ENCODE assay signal across 30 cellular contexts in the genomic region with DNA sequence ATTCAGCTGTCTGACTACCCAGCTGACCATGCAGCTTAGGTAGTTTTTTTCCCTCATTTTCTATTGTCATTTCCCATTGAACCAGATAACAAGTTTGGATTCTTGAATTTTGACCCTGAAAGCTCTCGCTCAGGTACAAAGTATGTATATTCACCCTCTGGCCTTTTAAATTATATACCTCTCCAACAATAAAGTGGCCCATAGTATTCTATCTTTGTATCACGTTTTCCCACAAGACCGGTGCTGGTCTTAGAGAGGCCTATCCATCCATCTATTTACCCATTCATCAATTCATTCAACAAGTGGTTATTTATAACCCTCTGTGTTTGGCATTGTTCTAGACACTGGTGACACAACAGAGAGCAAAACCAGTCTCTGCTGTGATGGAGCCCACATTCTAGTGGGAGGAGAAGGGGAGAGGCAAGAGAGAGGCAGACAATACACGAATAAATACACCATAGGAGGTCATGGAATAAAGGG. TPM values are rescaled to one million over a fixed set of nuclear protein-coding genes. Genes with fewer than 3 reads are reported as not detected.
"Had no signal": no experiment of that assay in that cellular context is flagged by ENCODE, and none has a peak within 500 bp of the region (broad histone marks: within the 10 kb centered on the region; RNA-seq: fewer than 3 reads in every experiment).

No MANE protein-coding gene starts in this region.

- H3K4me3 Mint-ChIP-seq: naive thymus-derived CD8-positive, alpha-beta T cell; nephron progenitor cell; stimulated activated naive CD8-positive, alpha-beta T cell treated with anti-CD3 and anti-CD28 coated beads, Interleukin-15, amount 100 ng/mL, for 72 hours had no signal

- H3K4me1 Mint-ChIP-seq: naive thymus-derived CD8-positive, alpha-beta T cell; stimulated activated naive CD8-positive, alpha-beta T cell treated with anti-CD3 and anti-CD28 coated beads, Interleukin-15, amount 100 ng/mL, for 72 hours had no signal

- H3K36me3 ChIP-seq: gastrocnemius medialis, lower lobe of right lung, suprapubic skin, transverse colon, upper lobe of right lung, uterus had no signal

- H3K36me3 Mint-ChIP-seq: naive thymus-derived CD8-positive, alpha-beta T cell had no signal

- H3K4me3 ChIP-seq: coronary artery, gastrocnemius medialis, lower lobe of right lung, smooth muscle cell, suprapubic skin, transverse colon, upper lobe of right lung, uterus had no signal

- H3K27me3 ChIP-seq: gastrocnemius medialis, suprapubic skin, transverse colon, upper lobe of right lung, uterus had no signal

- H3K9me3 ChIP-seq: gastrocnemius medialis, lower lobe of right lung, suprapubic skin, transverse colon, upper lobe of right lung, uterus had no signal

- DNase-seq: dermis blood vessel endothelial cell; foreskin fibroblast; gastrocnemius medialis; head of caudate nucleus; left ventricle myocardium superior; lower lobe of right lung; naive thymus-derived CD8-positive, alpha-beta T cell; nephron progenitor cell; posterior cingulate gyrus; retina; stimulated activated CD4-positive, alpha-beta T cell treated with anti-CD3 and anti-CD28 coated beads, Interleukin-12 subunit alpha, Interleukin-12 subunit beta, amount 100 ng/mL, for 4 hours; stimulated activated CD4-positive, alpha-beta T cell treated with anti-CD3 and anti-CD28 coated beads, Interleukin-1b, Interleukin-23, amount 100 ng/mL, for 48 hours; stimulated activated CD4-positive, alpha-beta T cell treated with anti-CD3 and anti-CD28 coated beads, Interleukin-4, amount 100 ng/mL, for 1 hour; stimulated activated CD8-positive, alpha-beta memory T cell treated with anti-CD3 and anti-CD28 coated beads, Interleukin-4, amount 100 ng/mL, for 48 hours; stimulated activated naive CD4-positive, alpha-beta T cell; stimulated activated naive CD8-positive, alpha-beta T cell treated with anti-CD3 and anti-CD28 coated beads, Interleukin-15, amount 100 ng/mL, for 72 hours; transverse colon; upper lobe of right lung; uterus had no signal

- H3K27ac Mint-ChIP-seq: naive thymus-derived CD8-positive, alpha-beta T cell; nephron progenitor cell; stimulated activated naive CD8-positive, alpha-beta T cell treated with anti-CD3 and anti-CD28 coated beads, Interleukin-15, amount 100 ng/mL, for 72 hours had no signal

- H3K27ac ChIP-seq: coronary artery, epithelial cell of prostate, gastrocnemius medialis, lower lobe of right lung, suprapubic skin, transverse colon, upper lobe of right lung had no signal

- ATAC-seq: esophagus mucosa; gastrocnemius medialis; left ventricle myocardium superior; lower lobe of right lung; naive thymus-derived CD8-positive, alpha-beta T cell; sciatic nerve; stimulated activated naive CD8-positive, alpha-beta T cell treated with anti-CD3 and anti-CD28 coated beads, Interleukin-15, amount 100 ng/mL, for 72 hours; upper lobe of right lung had no signal

- H3K9me3 Mint-ChIP-seq: nephron progenitor cell; stimulated activated naive CD8-positive, alpha-beta T cell treated with anti-CD3 and anti-CD28 coated beads, Interleukin-15, amount 100 ng/mL, for 72 hours had no signal

- H3K27me3 Mint-ChIP-seq: naive thymus-derived CD8-positive, alpha-beta T cell; stimulated activated naive CD8-positive, alpha-beta T cell treated with anti-CD3 and anti-CD28 coated beads, Interleukin-15, amount 100 ng/mL, for 72 hours had no signal

- H3K4me1 ChIP-seq: gastrocnemius medialis, lower lobe of right lung, suprapubic skin, transverse colon, upper lobe of right lung, uterus had no signal

RNA-seq across cellular contexts. Expression of a gene that starts 35.2 kb away (rescaled TPM):
- total RNA-seq: dermis blood vessel endothelial cell; esophagus mucosa; gastrocnemius medialis; glomerular endothelial cell; left ventricle myocardium superior; lower lobe of right lung; mesenteric fat pad; myocyte; naive thymus-derived CD8-positive, alpha-beta T cell; osteocyte; pulmonary artery endothelial cell; sciatic nerve; smooth muscle cell; suprapubic skin; upper lobe of right lung; uterus had no signal
